Comparison of ENCODE assay signal across 12 cellular contexts in the genomic region with DNA sequence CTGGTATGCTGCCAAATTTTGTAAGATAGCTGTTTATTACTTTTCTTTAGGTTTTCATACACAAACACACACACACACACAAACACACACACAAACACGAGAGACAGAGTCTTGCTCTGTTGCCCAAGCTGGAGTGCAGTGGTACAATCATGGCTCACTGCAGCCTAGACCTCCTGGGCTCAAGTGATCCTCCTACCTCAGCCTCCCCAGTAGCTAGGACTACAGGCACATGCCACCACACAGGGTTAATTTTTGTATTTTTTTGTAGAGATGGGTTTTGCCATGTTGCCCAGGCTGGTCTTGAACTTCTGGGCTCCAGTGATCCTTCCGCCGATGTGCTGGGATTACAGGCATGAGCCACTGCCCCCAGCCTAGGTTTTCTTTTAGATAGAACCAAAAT. TPM values are rescaled to one million over a fixed set of nuclear protein-coding genes. Genes with fewer than 3 reads are reported as not detected.
DNase-seq lines count a peak whose midpoint lies in the region; ATAC-seq, FAIRE-seq and TF ChIP-seq lines count a peak whose summit lies in the region.
"Not testable (repeated sequence)": the region's sequence is repeated elsewhere in the genome, so short reads cannot be mapped to it uniquely, and the experiment has no call there.
"Had no signal": no experiment of that assay in that cellular context is flagged by ENCODE, and none has a peak within 500 bp of the region (broad histone marks: within the 10 kb centered on the region; RNA-seq: fewer than 3 reads in every experiment).

No MANE protein-coding gene starts in this region.

- ATAC-seq in GM12878, foreskin keratinocyte, HepG2, psoas muscle: not testable (repeated sequence)

- intact Hi-C loops in GM12878 (cut with micrococcal nuclease; ENCODE audit: unreplicated experiment): not testable (repeated sequence)
- intact Hi-C loops in HepG2 (cut with micrococcal nuclease; ENCODE audit: unreplicated experiment) (loop anchor here (5.0 kb wide), 1 partner anchor 42 kb away; no protein-coding TSS in a partner anchor), psoas muscle (cut with DNase I) (loop anchor here (10.0 kb wide), 1 partner anchor 649 kb away; a partner anchor contains a TSS)

- SMC1A ChIA-PET in GM12878 (lab: Charles Lee; ENCODE audit: uncharacterized antibody, unreplicated experiment): interaction anchor here (0.6 to 7.9 kb wide), 22 partner anchors 12 to 447 kb away, joined by 3 to 89 read pairs (median 5); no protein-coding TSS in a partner anchor

- not testable (repeated sequence) for TF ChIP-seq RAD21 in GM12878 (IDR thresholded peaks at IDR 0.05; ENCODE audit: insufficient read depth, low read depth, low read length); HepG2 (CRISPR knock-in tag; IDR thresholded peaks at IDR 0.05)

- POLR2A ChIA-PET in GM12878 (lab: Charles Lee): interaction anchor here (0.6 to 4.9 kb wide), 10 partner anchors 12 to 119 kb away, joined by 3 to 37 read pairs (median 7); no protein-coding TSS in a partner anchor
- POLR2A ChIA-PET in HepG2 (lab: Yijun Ruan, JAX): interaction anchor here (1.1 to 1.5 kb wide), 2 partner anchors 26 to 134 kb away, joined by 3 to 4 read pairs; no protein-coding TSS in a partner anchor

- FAIRE-seq in GM12891 (lab: Jason Lieb, UNC); GM12878 (lab: Jason Lieb, UNC); HepG2 (lab: Jason Lieb, UNC): not testable (repeated sequence)

- DNase-seq in GM12891 (ENCODE audit: insufficient read length, low spot score); GM12878 (ENCODE audit: low read depth, low spot score); coronary artery (ENCODE audit: low spot score); foreskin keratinocyte; HepG2 (ENCODE audit: low spot score); psoas muscle; suprapubic skin (ENCODE audit: low spot score in 2 of 2): not testable (repeated sequence)

- H3K9me3 ChIP-seq in GM12878 (replicated peaks; ENCODE audit: control insufficient read depth, insufficient read depth, low read length): peaks cover 11% of the 10 kb centered on the region
- H3K9me3 ChIP-seq in HepG2 (ENCODE audit: low read length); psoas muscle; suprapubic skin: not testable (repeated sequence)

- H2AFZ ChIP-seq in GM12878 (ENCODE audit: control insufficient read depth, low read depth, low read length); HepG2 (ENCODE audit: low read length): not testable (repeated sequence)

- in situ Hi-C loops in GM12878 (cut with MboI): loop anchor here (5.0 kb wide), 1 partner anchor 113 kb away; no protein-coding TSS in a partner anchor
- in situ Hi-C loops in HepG2 (cut with HindIII; ENCODE audit: extremely low pct_ligation_motif_present, low pct_unique_long_range_greater_than_20kb): not testable (repeated sequence)

- RAD21 ChIA-PET in GM12878 (lab: Charles Lee; ENCODE audit: unreplicated experiment): interaction anchor here (0.8 to 8.0 kb wide), 15 partner anchors 10 to 120 kb away, joined by 3 to 68 read pairs (median 5); a partner anchor contains a TSS

- not testable (repeated sequence) for TF ChIP-seq CTCF in GM12878 (IDR thresholded peaks at IDR 0.05 in 2 of 3, conservative IDR thresholded peaks at IDR 0.05 in 1 of 3; ENCODE audit: control insufficient read depth in 2 of 3, extremely low read depth in 1 of 3, insufficient read depth in 1 of 3, low read depth in 3 of 3, low read length in 3 of 3); coronary artery (IDR thresholded peaks at IDR 0.05); foreskin keratinocyte (conservative IDR thresholded peaks at IDR 0.05); HepG2 (CRISPR knock-in tag; IDR thresholded peaks at IDR 0.05); psoas muscle (IDR thresholded peaks at IDR 0.05); suprapubic skin (IDR thresholded peaks at IDR 0.05)

- H3K4me2 ChIP-seq in GM12878 (ENCODE audit: control insufficient read depth, insufficient read depth): peak overlapping the region; percentile 72
- H3K4me2 ChIP-seq in HepG2 (ENCODE audit: low read depth, low read length): peak overlapping the region; percentile 15; the same call in 1 of the 2 replicates

- not testable (repeated sequence) for H3K27me3 ChIP-seq in GM12878 (replicated peaks in 1 of 2; ENCODE audit: control insufficient read depth in 2 of 2, insufficient read depth in 2 of 2, low read length in 1 of 2); foreskin keratinocyte; HepG2 (ENCODE audit: control insufficient read depth in 1 of 2, insufficient read depth in 2 of 2, low read length in 2 of 2); psoas muscle (ENCODE audit: insufficient read depth in 3 of 3, low read length in 2 of 3); suprapubic skin

- not testable (repeated sequence) for H3K4me1 ChIP-seq in GM12878 (ENCODE audit: control insufficient read depth, insufficient read depth, low read length)
- H3K4me1 ChIP-seq in foreskin keratinocyte (peaks cover 21% of the 10 kb centered on the region), HepG2 (ENCODE audit: insufficient read depth, low read length) (peaks cover 68% of the 10 kb centered on the region), psoas muscle (peaks cover 79% of the 10 kb centered on the region), suprapubic skin (peaks cover 89% of the 10 kb centered on the region)

- CTCF ChIA-PET in GM12878 (lab: Yijun Ruan, JAX): interaction anchor here (0.8 to 3.1 kb wide), 10 partner anchors 13 to 139 kb away, joined by 3 to 14 read pairs (median 4); no protein-coding TSS in a partner anchor
- CTCF ChIA-PET in HepG2 (lab: Yijun Ruan, JAX; ENCODE audit: low intra/inter-chr PET ratio, low total read pairs): not testable (repeated sequence)

- 0 out of 2 replicates have a peak, but pooled peaks have one; percentile 16 for TF ChIP-seq POLR2A in GM12891 (IDR thresholded peaks at IDR 0.05; ENCODE audit: low read depth, low read length)
- 0 out of 2 replicates have a peak, but pooled peaks have one; percentile 30 for TF ChIP-seq POLR2A in GM12878 (IDR thresholded peaks at IDR 0.05; ENCODE audit: low read depth, low read length)
- not testable (repeated sequence) for TF ChIP-seq POLR2A in HepG2 (IDR thresholded peaks at IDR 0.05; ENCODE audit: insufficient read depth in 1 of 2, low read depth in 2 of 2, low read length in 2 of 2); suprapubic skin (IDR thresholded peaks at IDR 0.05)

- WGBS in GM12878 (ENCODE audit: insufficient coverage, insufficient replicate concordance, low lambda C conversion rate, missing lambda C conversion rate): 82% methylated on average over 3 of the region's 3 CpGs
- WGBS in HepG2 (ENCODE audit: low lambda C conversion rate): 91% methylated on average over 3 of the region's 3 CpGs
- WGBS in psoas muscle, 3 donors: 84 to 93% (median 92%) methylated on average over 3 of the region's 3 CpGs
- WGBS in suprapubic skin: 82% methylated on average over 3 of the region's 3 CpGs

- H4K20me1 ChIP-seq in GM12878 (ENCODE audit: control insufficient read depth, insufficient read depth): not testable (repeated sequence)
- peaks cover 42% of the 10 kb centered on the region for H4K20me1 ChIP-seq in HepG2 (ENCODE audit: insufficient read depth, low read length)

- BruUV-seq in GM12878 (replicated peaks; lab: Mats Ljungman, UMichigan); HepG2 (replicated peaks; lab: Mats Ljungman, UMichigan): not testable (repeated sequence)

- H3K4me3 ChIP-seq in GM12878: peak overlapping the region; percentile 64
- H3K4me3 ChIP-seq in coronary artery: peak overlapping the region; percentile 93
- not testable (repeated sequence) for H3K4me3 ChIP-seq in HepG2 (replicated peaks in 1 of 3; ENCODE audit: insufficient read depth in 1 of 3, low read depth in 2 of 3, low read length in 3 of 3)
- H3K4me3 ChIP-seq in psoas muscle: peak overlapping the region; percentile 93
- H3K4me3 ChIP-seq in suprapubic skin: peak overlapping the region; percentile 84

- H3K27ac ChIP-seq in GM12878 (ENCODE audit: control insufficient read depth, insufficient read depth): peak overlapping the region; percentile 94
- H3K27ac ChIP-seq in coronary artery: peak overlapping the region in 1 of 2 donors; percentile 34
- peak overlapping the region; percentile 88 for H3K27ac ChIP-seq in foreskin keratinocyte
- H3K27ac ChIP-seq in HepG2 (ENCODE audit: extremely low read length, insufficient read depth, low read length): not testable (repeated sequence)
- peak overlapping the region; percentile 100 for H3K27ac ChIP-seq in psoas muscle
- peak overlapping the region; percentile 99 for H3K27ac ChIP-seq in suprapubic skin

- H3K9ac ChIP-seq in GM12878 (ENCODE audit: control insufficient read depth, insufficient read depth, low read length): peak overlapping the region; percentile 86
- not testable (repeated sequence) for H3K9ac ChIP-seq in HepG2 (ENCODE audit: insufficient read depth, low read depth, low read length)

- H3K36me3 ChIP-seq in GM12878 (ENCODE audit: control insufficient read depth in 2 of 2, insufficient read depth in 2 of 2, low read length in 1 of 2) (peaks cover 3 to 19% of the 10 kb centered on the region in 2 experiments), HepG2 (replicated peaks in 1 of 2; ENCODE audit: control insufficient read depth in 1 of 2, insufficient read depth in 2 of 2, low read length in 2 of 2) (peaks cover 0 to 14% of the 10 kb centered on the region in 2 experiments; a peak in 2 of 5 replicates)
- H3K36me3 ChIP-seq in psoas muscle (ENCODE audit: insufficient read depth in 1 of 2, low read depth in 1 of 2); suprapubic skin: not testable (repeated sequence)

- peaks cover 93% of the 10 kb centered on the region for H3K79me2 ChIP-seq in GM12878 (ENCODE audit: control insufficient read depth, insufficient read depth, low read length)
- H3K79me2 ChIP-seq in HepG2 (ENCODE audit: insufficient read depth, low read length): peaks cover 85% of the 10 kb centered on the region

- TF ChIP-seq EP300 in GM12878 (IDR thresholded peaks at IDR 0.05; ENCODE audit: borderline replicate concordance in 1 of 2, control insufficient read depth in 1 of 2, low read depth in 2 of 2, low read length in 2 of 2); HepG2 (IDR thresholded peaks at IDR 0.05; ENCODE audit: low read depth in 2 of 2, low read length in 2 of 2); HepG2 (CRISPR knock-in tag; IDR thresholded peaks at IDR 0.05; ENCODE audit: borderline replicate concordance); suprapubic skin (IDR thresholded peaks at IDR 0.05): not testable (repeated sequence)

RNA-seq across cellular contexts. Expression of a gene that starts 3.6 kb away (rescaled TPM):
- polyA plus RNA-seq in GM12891 (2012; ENCODE audit: low read depth, missing spikeins): 114 TPM
- 290 and 314 TPM in 2 replicates for total RNA-seq in GM12878 (2013; cell fraction: nucleolus; rRNA removed)
- total RNA-seq in GM12878 (2014; rRNA removed) (121 and 148 TPM in 2 replicates), GM12878 (2014; rRNA removed; fragmentation: Illumina TruSeq; extraction: Trizol) (159 and 161 TPM in 2 replicates), GM12878 (2021) (89.0 and 95.4 TPM in 2 replicates), foreskin keratinocyte (46.3 and 48.2 TPM in 2 replicates), HepG2 (2016; rRNA removed; fragmentation: Illumina TruSeq; extraction: Trizol) (48.9 and 82.8 TPM in 2 replicates), psoas muscle (10 to 100 TPM; 36.9 to 72.2 (median 51.6) TPM), suprapubic skin (10 to 100 TPM; 77.8 to 91.5 (median 84.3) TPM)
- polyA plus RNA-seq in GM12878 (2011; ENCODE audit: low read depth): 72.9 TPM
- polyA plus RNA-seq in GM12878 (2011; rRNA removed) (258 and 363 TPM in 2 replicates), GM12878 (2014; fragmentation: Illumina TruSeq; extraction: Trizol) (155 and 200 TPM in 2 replicates), GM12878 (2014; fragmentation: Nextera tagmentation; extraction: Ambion mirVana) (100 to 1,000 TPM; 182 to 296 TPM), GM12878 (2014; rRNA removed) (96.0 and 113 TPM in 2 replicates), GM12878 (2016; fragmentation: Nextera tagmentation; extraction: Ambion mirVana) (10 to 100 TPM; 95.2 to 99.1 TPM), foreskin keratinocyte (27.4 and 31.6 TPM in 2 replicates), HepG2 (2011; rRNA removed) (71.6 and 87.8 TPM in 2 replicates), psoas muscle (100 to 1,000 TPM in 1 of 3 donors, 10 to 100 TPM in 2; 43.1 to 122 (median 50.7) TPM)
- polyA plus RNA-seq in GM12878 (2011; cell fraction: cytosol; rRNA removed): 78.2 and 88.9 TPM in 2 replicates
- polyA plus RNA-seq in GM12878 (2011; cell fraction: nucleus; rRNA removed): 69.4 and 105 TPM in 2 replicates
- polyA plus RNA-seq in GM12878 (2012): 102 and 129 TPM in 2 replicates
- 81.9 and 114 TPM in 2 replicates for polyA minus RNA-seq in GM12878 (2011; rRNA and poly(A)+ RNA removed)
- polyA minus RNA-seq in GM12878 (2011; cell fraction: cytosol; rRNA and poly(A)+ RNA removed): 53.1 and 61.7 TPM in 2 replicates
- 99.3 and 99.9 TPM in 2 replicates for polyA minus RNA-seq in GM12878 (2011; cell fraction: nucleus; rRNA and poly(A)+ RNA removed)
- total RNA-seq in HepG2 (2016; cell fraction: cytosol; rRNA removed; fragmentation: Illumina TruSeq; extraction: Trizol; ENCODE audit: low read depth): 8.4 and 9.4 TPM in 2 replicates
- 45.8 and 85.1 TPM in 2 replicates for total RNA-seq in HepG2 (2016; cell fraction: insoluble cytoplasmic fraction; rRNA removed; fragmentation: Illumina TruSeq; extraction: Trizol)
- total RNA-seq in HepG2 (2016; cell fraction: membrane; rRNA removed; fragmentation: Illumina TruSeq; extraction: Trizol): 20.8 and 24.3 TPM in 2 replicates
- 88.6 and 101 TPM in 2 replicates for total RNA-seq in HepG2 (2016; cell fraction: nucleus; rRNA removed; fragmentation: Illumina TruSeq; extraction: Trizol)
- 34.2 and 50.3 TPM in 2 replicates for polyA plus RNA-seq in HepG2 (2011; cell fraction: cytosol; rRNA removed)
- polyA plus RNA-seq in HepG2 (2011; cell fraction: nucleus; rRNA removed): 31.2 and 32.5 TPM in 2 replicates
- 50.2 and 52.0 TPM in 2 replicates for polyA plus RNA-seq in HepG2 (2012)
- 4.8 and 5.5 TPM in 2 replicates for polyA plus RNA-seq in HepG2 (2016; cell fraction: cytosol; fragmentation: Illumina TruSeq; extraction: Trizol; ENCODE audit: low read depth)
- polyA plus RNA-seq in HepG2 (2016; cell fraction: insoluble cytoplasmic fraction; fragmentation: Illumina TruSeq; extraction: Trizol; ENCODE audit: low read depth): 37.4 and 39.7 TPM in 2 replicates
- 10.2 and 10.4 TPM in 2 replicates for polyA plus RNA-seq in HepG2 (2016; cell fraction: membrane; fragmentation: Illumina TruSeq; extraction: Trizol; ENCODE audit: low read depth)
- polyA plus RNA-seq in HepG2 (2016; cell fraction: nucleus; fragmentation: Illumina TruSeq; extraction: Trizol; ENCODE audit: insufficient read depth, low read depth): 112 and 116 TPM in 2 replicates
- 37.9 and 170 TPM in 2 replicates for polyA minus RNA-seq in HepG2 (2011; rRNA and poly(A)+ RNA removed; ENCODE audit: low replicate concordance)
- 54.0 and 55.4 TPM in 2 replicates for polyA minus RNA-seq in HepG2 (2011; cell fraction: cytosol; rRNA and poly(A)+ RNA removed)
- 95.2 and 116 TPM in 2 replicates for polyA minus RNA-seq in HepG2 (2011; cell fraction: nucleus; rRNA and poly(A)+ RNA removed)

RNA-seq across cellular contexts. Expression of a gene that starts 42.2 kb away (rescaled TPM):
- 0.49 TPM for polyA plus RNA-seq in GM12891 (2012; ENCODE audit: low read depth, missing spikeins)
- not detected in 2 replicates for total RNA-seq in GM12878 (2013; cell fraction: nucleolus; rRNA removed)
- total RNA-seq in GM12878 (2014; rRNA removed) (0.06 and 0.16 TPM in 2 replicates), GM12878 (2014; rRNA removed; fragmentation: Illumina TruSeq; extraction: Trizol) (0.14 and 0.18 TPM in 2 replicates), GM12878 (2021) (0.08 and 0.18 TPM in 2 replicates), foreskin keratinocyte (not detected in 2 replicates), HepG2 (2016; rRNA removed; fragmentation: Illumina TruSeq; extraction: Trizol) (not detected in 2 replicates), psoas muscle (not detected), suprapubic skin (under 1 TPM in 2 of 4 donors, not detected in 2; 0.26 to 0.56 TPM)
- not detected for polyA plus RNA-seq in GM12878 (2011; ENCODE audit: low read depth)
- polyA plus RNA-seq in GM12878 (2011; rRNA removed) (0.05 and 0.09 TPM in 2 replicates), GM12878 (2014; fragmentation: Illumina TruSeq; extraction: Trizol) (0.09 TPM in 1 of 2 replicates, not detected in the other), GM12878 (2014; fragmentation: Nextera tagmentation; extraction: Ambion mirVana) (under 1 TPM in 1 of 2 experiments, not detected in 1; 0.22 TPM), GM12878 (2014; rRNA removed) (0.05 and 0.06 TPM in 2 replicates), GM12878 (2016; fragmentation: Nextera tagmentation; extraction: Ambion mirVana) (not detected), foreskin keratinocyte (not detected in 2 replicates), HepG2 (2011; rRNA removed) (not detected in 2 replicates), psoas muscle (not detected)
- polyA plus RNA-seq in GM12878 (2011; cell fraction: cytosol; rRNA removed): 0.01 TPM in 1 of 2 replicates, not detected in the other
- polyA plus RNA-seq in GM12878 (2011; cell fraction: nucleus; rRNA removed): not detected in 2 replicates
- polyA plus RNA-seq in GM12878 (2012): 0.20 and 0.28 TPM in 2 replicates
- polyA minus RNA-seq in GM12878 (2011; rRNA and poly(A)+ RNA removed): not detected in 2 replicates
- not detected in 2 replicates for polyA minus RNA-seq in GM12878 (2011; cell fraction: cytosol; rRNA and poly(A)+ RNA removed)
- not detected in 2 replicates for polyA minus RNA-seq in GM12878 (2011; cell fraction: nucleus; rRNA and poly(A)+ RNA removed)
- total RNA-seq in HepG2 (2016; cell fraction: cytosol; rRNA removed; fragmentation: Illumina TruSeq; extraction: Trizol; ENCODE audit: low read depth): not detected in 2 replicates
- not detected in 2 replicates for total RNA-seq in HepG2 (2016; cell fraction: insoluble cytoplasmic fraction; rRNA removed; fragmentation: Illumina TruSeq; extraction: Trizol)
- not detected in 2 replicates for total RNA-seq in HepG2 (2016; cell fraction: membrane; rRNA removed; fragmentation: Illumina TruSeq; extraction: Trizol)
- not detected in 2 replicates for total RNA-seq in HepG2 (2016; cell fraction: nucleus; rRNA removed; fragmentation: Illumina TruSeq; extraction: Trizol)
- polyA plus RNA-seq in HepG2 (2011; cell fraction: cytosol; rRNA removed): not detected in 2 replicates
- not detected in 2 replicates for polyA plus RNA-seq in HepG2 (2011; cell fraction: nucleus; rRNA removed)
- polyA plus RNA-seq in HepG2 (2012): not detected in 2 replicates
- polyA plus RNA-seq in HepG2 (2016; cell fraction: cytosol; fragmentation: Illumina TruSeq; extraction: Trizol; ENCODE audit: low read depth): not detected in 2 replicates
- not detected in 2 replicates for polyA plus RNA-seq in HepG2 (2016; cell fraction: insoluble cytoplasmic fraction; fragmentation: Illumina TruSeq; extraction: Trizol; ENCODE audit: low read depth)
- not detected in 2 replicates for polyA plus RNA-seq in HepG2 (2016; cell fraction: membrane; fragmentation: Illumina TruSeq; extraction: Trizol; ENCODE audit: low read depth)
- polyA plus RNA-seq in HepG2 (2016; cell fraction: nucleus; fragmentation: Illumina TruSeq; extraction: Trizol; ENCODE audit: insufficient read depth, low read depth): not detected in 2 replicates
- polyA minus RNA-seq in HepG2 (2011; rRNA and poly(A)+ RNA removed; ENCODE audit: low replicate concordance): not detected in 2 replicates
- not detected in 2 replicates for polyA minus RNA-seq in HepG2 (2011; cell fraction: cytosol; rRNA and poly(A)+ RNA removed)
- polyA minus RNA-seq in HepG2 (2011; cell fraction: nucleus; rRNA and poly(A)+ RNA removed): not detected in 2 replicates
- total RNA-seq: CD4-positive, alpha-beta memory T cell; HT-29; IMR-90; PC-3 had no signal
- polyA plus RNA-seq: AG04450; CD4-positive, alpha-beta memory T cell; IMR-90 had no signal
